In genomic region chr1:185404864-185405568, GRCh38 we compare ENCODE assay signal across 15 cellular contexts.
DNase-seq lines count a peak whose midpoint lies in the region; ATAC-seq, FAIRE-seq and TF ChIP-seq lines count a peak whose summit lies in the region.
"Had no signal": no experiment of that assay in that cellular context is flagged by ENCODE, and none has a peak within 500 bp of the region (broad histone marks: within the 10 kb centered on the region; RNA-seq: fewer than 3 reads in every experiment).

No MANE protein-coding gene starts in this region.

- peak overlapping the region; percentile 88 for H3K4me2 ChIP-seq in osteoblast (ENCODE audit: insufficient read depth, low read length)
- H3K4me2 ChIP-seq: GM23338 had no signal

- no peak for FAIRE-seq in H54 (lab: Jason Lieb, UNC)

- no TSS peak for BruUV-seq in Panc1 (replicated peaks; lab: Mats Ljungman, UMichigan)

- H3K36me3 ChIP-seq in Panc1 (ENCODE audit: control insufficient read depth, insufficient read depth, low read length) (no peaks in the 10 kb centered on the region), osteoblast (ENCODE audit: insufficient read depth, low read length) (no peaks in the 10 kb centered on the region)
- H3K36me3 ChIP-seq: SJSA1, WERI-Rb-1 had no signal

- H3K4me1 ChIP-seq in Panc1 (ENCODE audit: control insufficient read depth, insufficient read depth, low read length): peaks cover 11% of the 10 kb centered on the region
- H3K4me1 ChIP-seq in osteoblast (ENCODE audit: insufficient read depth, low read length): peaks cover 15% of the 10 kb centered on the region

- H3K79me2 ChIP-seq in osteoblast (ENCODE audit: insufficient read depth, low read length): no peaks in the 10 kb centered on the region

- TF ChIP-seq CTCF in LNCaP clone FGC (IDR thresholded peaks at IDR 0.05; ENCODE audit: control insufficient read depth, extremely low read depth, insufficient read depth): no peak
- TF ChIP-seq CTCF in Panc1 (IDR thresholded peaks at IDR 0.05): no peak
- no peak for TF ChIP-seq CTCF in osteoblast (IDR thresholded peaks at IDR 0.05; ENCODE audit: extremely low read depth, low read depth, low read length)

- H3K27me3 ChIP-seq in Panc1 (ENCODE audit: control insufficient read depth, insufficient read depth, low read length) (no peaks in the 10 kb centered on the region), osteoblast (ENCODE audit: insufficient read depth, low read length) (no peaks in the 10 kb centered on the region)
- H3K27me3 ChIP-seq: SJSA1 had no signal

- ATAC-seq in Panc1: no peak
- ATAC-seq in esophagus mucosa: peak; percentile 93

- DNase-seq in LNCaP clone FGC (ENCODE audit: low read depth) (no peak), Panc1 (ENCODE audit: low read depth, low spot score) (no peak), osteoblast (ENCODE audit: insufficient read length, low spot score, missing footprints) (no peak), H54 (ENCODE audit: insufficient read length, low spot score) (no peak), NCI-H187 treated with DMSO at 0.1 percent for 48 hours (lab: John Stamatoyannopoulos, UW) (no peak), anterior cingulate cortex (lab: John Stamatoyannopoulos, UW) (no peak)
- DNase-seq in activated CD8-positive, alpha-beta memory T cell treated with anti-CD3 and anti-CD28 coated beads, Interleukin-2, amount 50 U/mL, for 48 hours: no peak
- DNase-seq: activated naive CD4-positive, alpha-beta T cell; C1 segment of cervical spinal cord; DMS79; effector memory CD4-positive, alpha-beta T cell; WERI-Rb-1 had no signal

- no peak for TF ChIP-seq POLR2A in H54 (IDR thresholded peaks at IDR 0.05; ENCODE audit: low read depth, low read length)

- H3K27ac ChIP-seq in Panc1 (ENCODE audit: low read length): peak overlapping the region; percentile 54; the same call in 1 of the 2 replicates
- no peak overlapping the region for H3K27ac ChIP-seq in osteoblast (ENCODE audit: low read depth, low read length)
- H3K27ac ChIP-seq: SJSA1, WERI-Rb-1 had no signal

- intact Hi-C loops in Panc1 (cut with micrococcal nuclease; ENCODE audit: unreplicated experiment): no loop called here

- no peaks in the 10 kb centered on the region for H4K20me1 ChIP-seq in osteoblast (ENCODE audit: insufficient read depth, low read length)

- POLR2A ChIA-PET in Panc1 (lab: Charles Lee): no interaction called here

- in situ Hi-C loops in Panc1 (cut with HindIII; ENCODE audit: low pct_unique_long_range_greater_than_20kb, low sequenced_read_pairs): no loop called here

- CTCF ChIA-PET in Panc1 (lab: Charles Lee): no interaction called here

- peak overlapping the region; percentile 97 for H2AFZ ChIP-seq in osteoblast (ENCODE audit: low read length)

- H3K4me3 ChIP-seq in LNCaP clone FGC (ENCODE audit: low read depth, low read length) (peak overlapping the region; percentile 43; the same call in 1 of the 2 replicates), Panc1 (ENCODE audit: low read depth in 2 of 2, low read length in 2 of 2) (no peak overlapping the region), osteoblast (ENCODE audit: insufficient read depth, low read length) (peak overlapping the region; percentile 66)
- H3K4me3 ChIP-seq: GM23338 had no signal

- H3K9me3 ChIP-seq in Panc1 (ENCODE audit: control insufficient read depth, insufficient read depth, low read depth, low read length): no peaks in the 10 kb centered on the region
- no peaks in the 10 kb centered on the region for H3K9me3 ChIP-seq in osteoblast (ENCODE audit: low read depth, low read length)
- H3K9me3 ChIP-seq: SJSA1 had no signal

Comparison
In these comparisons a context has a peak if more than half of its experiments do, and no peak if none do; other contexts are left out.
1. H3K4me3 ChIP-seq: peak in LNCaP clone FGC (single experiment) and osteoblast (single experiment); none in Panc1 (0 of 2).